In genomic region chr10:96493871-96494525, GRCh38 we compare ENCODE assay signal across 24 cellular contexts. TPM values are rescaled to one million over a fixed set of nuclear protein-coding genes. Genes with fewer than 3 reads are reported as not detected.
DNase-seq lines count a peak whose midpoint lies in the region; ATAC-seq and TF ChIP-seq lines count a peak whose summit lies in the region.
"Had no signal": no experiment of that assay in that cellular context is flagged by ENCODE, and none has a peak within 500 bp of the region (broad histone marks: within the 10 kb centered on the region; RNA-seq: fewer than 3 reads in every experiment).

No MANE protein-coding gene starts in this region.

- ATAC-seq in WTC11 (no peak), natural killer cell (no peak), GM18861 (IDR thresholded peaks at IDR 0.05; ENCODE audit: unreplicated experiment) (no peak)
- ATAC-seq in stimulated activated effector memory CD8-positive, alpha-beta T cell treated with anti-CD3 and anti-CD28 coated beads, Interleukin-12 subunit alpha, Interleukin-12 subunit beta, amount 100 ng/mL, for 72 hours, result peak; percentile 32
- ATAC-seq: A549, GM12878, HCT116 had no signal

- no peak overlapping the region for H2BK12ac ChIP-seq in H9 (ENCODE audit: insufficient read length, low read depth, low read length)

- no peaks in the 10 kb centered on the region for H3K79me1 ChIP-seq in H9 (ENCODE audit: insufficient read depth, low read depth, low read length, poor library complexity, severe bottlenecking)

- H2BK20ac ChIP-seq in H9 (ENCODE audit: low read depth, low read length, poor library complexity, severe bottlenecking), result no peak overlapping the region

- WGBS in H9 (ENCODE audit: extremely low coverage, insufficient read length, low lambda C conversion rate), result no CpG with 5 or more reads among the region's 12 CpGs

- H2BK5ac ChIP-seq in H9 (ENCODE audit: insufficient read length, low read length), result no peak overlapping the region

- H4K5ac ChIP-seq in H9 (ENCODE audit: insufficient read length, low read depth, low read length), result no peak overlapping the region

- H3K4ac ChIP-seq in H9 (ENCODE audit: low read depth, low read length), result no peak overlapping the region

- H2AFZ ChIP-seq in H9 (ENCODE audit: low read length), result no peak overlapping the region

- no peaks in the 10 kb centered on the region for H3K9me3 Mint-ChIP-seq in H9
- no peaks in the 10 kb centered on the region for H3K9me3 Mint-ChIP-seq in WTC11
- no peaks in the 10 kb centered on the region for H3K9me3 Mint-ChIP-seq in stimulated activated effector memory CD8-positive, alpha-beta T cell treated with anti-CD3 and anti-CD28 coated beads, Interleukin-12 subunit alpha, Interleukin-12 subunit beta, amount 100 ng/mL, for 72 hours
- no peaks in the 10 kb centered on the region for H3K9me3 Mint-ChIP-seq in natural killer cell
- H3K9me3 Mint-ChIP-seq: CD4-positive, alpha-beta T cell; CD8-positive, alpha-beta memory T cell had no signal

- H3K36me3 Mint-ChIP-seq in H9 (ENCODE audit: insufficient read depth in 1 of 3, low read depth in 3 of 3) (no peaks in the 10 kb centered on the region; a peak in 1 of 7 replicates), WTC11 (no peaks in the 10 kb centered on the region), natural killer cell (no peaks in the 10 kb centered on the region)
- no peaks in the 10 kb centered on the region for H3K36me3 Mint-ChIP-seq in stimulated activated effector memory CD8-positive, alpha-beta T cell treated with anti-CD3 and anti-CD28 coated beads, Interleukin-12 subunit alpha, Interleukin-12 subunit beta, amount 100 ng/mL, for 72 hours
- H3K36me3 Mint-ChIP-seq: CD14-positive monocyte had no signal

- H3K4me1 Mint-ChIP-seq in H9 (peaks cover 5 to 9% of the 10 kb centered on the region in 2 experiments; a peak in 3 of 4 replicates), WTC11 (peaks cover 38% of the 10 kb centered on the region), natural killer cell (no peaks in the 10 kb centered on the region)
- H3K4me1 Mint-ChIP-seq in stimulated activated effector memory CD8-positive, alpha-beta T cell treated with anti-CD3 and anti-CD28 coated beads, Interleukin-12 subunit alpha, Interleukin-12 subunit beta, amount 100 ng/mL, for 72 hours, result no peaks in the 10 kb centered on the region
- H3K4me1 Mint-ChIP-seq: CD14-positive monocyte; CD8-positive, alpha-beta memory T cell had no signal

- no peak overlapping the region for H3K27ac ChIP-seq in H9 (ENCODE audit: insufficient read length, low read depth, low read length)
- H3K27ac ChIP-seq: A549; BLaER1 treated with 17β-estradiol and CSF1 and Interleukin-3, amounts not matched to agents 10 nM and 100 nM had no signal

- H3K79me2 ChIP-seq in H9 (ENCODE audit: insufficient read depth, low read length), result no peaks in the 10 kb centered on the region

- H4K8ac ChIP-seq in H9 (replicated peaks; ENCODE audit: insufficient read length, low read depth, low read length), result no peak overlapping the region

- no peak overlapping the region for H2AK5ac ChIP-seq in H9 (ENCODE audit: insufficient read length, low read length)

- H3K23ac ChIP-seq in H9 (ENCODE audit: insufficient read length, low read depth, low read length), result no peak overlapping the region

- intact Hi-C loops in natural killer cell (cut with micrococcal nuclease), result no loop called here

- DNase-seq in H9 (peak; percentile 10), WTC11 (ENCODE audit: low spot score) (no peak), islet precursor cell (peak; percentile 26), natural killer cell (no peak), cerebellar nuclear complex (lab: John Stamatoyannopoulos, UW) (no peak)
- DNase-seq in stimulated activated effector memory CD8-positive, alpha-beta T cell treated with anti-CD3 and anti-CD28 coated beads, Interleukin-12 subunit alpha, Interleukin-12 subunit beta, amount 100 ng/mL, for 72 hours (ENCODE audit: low spot score in 2 of 2), result no peak
- DNase-seq: 8988T; ACHN; AML-193; BE2C; CD4-positive, alpha-beta T cell; CD8-positive, alpha-beta memory T cell; DMS 273 treated with DMSO at 0.1 percent for 48 hours; DMS79; EL; GDM1; GOT3; H7 had no signal

- no peak overlapping the region for H2BK120ac ChIP-seq in H9 (ENCODE audit: low read depth, low read length, poor library complexity, severe bottlenecking)

- H2BK15ac ChIP-seq in H9 (ENCODE audit: low read depth, low read length), result no peak overlapping the region

- H3K27me3 Mint-ChIP-seq in H9 (ENCODE audit: low read depth), result peaks cover 7% of the 10 kb centered on the region
- no peaks in the 10 kb centered on the region; the same call in 1 of the 2 replicates for H3K27me3 Mint-ChIP-seq in WTC11 (ENCODE audit: low read depth)
- H3K27me3 Mint-ChIP-seq in natural killer cell (ENCODE audit: low read depth in 2 of 2), result peaks cover 16 to 33% of the 10 kb centered on the region in 2 donors

- H3K4me3 Mint-ChIP-seq in H9 (no peak overlapping the region), WTC11 (no peak overlapping the region), natural killer cell (no peak overlapping the region)
- H3K4me3 Mint-ChIP-seq in stimulated activated effector memory CD8-positive, alpha-beta T cell treated with anti-CD3 and anti-CD28 coated beads, Interleukin-12 subunit alpha, Interleukin-12 subunit beta, amount 100 ng/mL, for 72 hours, result no peak overlapping the region
- H3K4me3 Mint-ChIP-seq: CD14-positive monocyte; CD4-positive, alpha-beta T cell; CD8-positive, alpha-beta memory T cell had no signal

- H4K91ac ChIP-seq in H9 (ENCODE audit: insufficient read length, low read depth, low read length), result no peak overlapping the region

- H3K27ac Mint-ChIP-seq in H9, result no peak overlapping the region
- 0 out of 2 replicates have a peak overlapping the region, but pooled peaks have one; percentile 9 for H3K27ac Mint-ChIP-seq in WTC11
- H3K27ac Mint-ChIP-seq in stimulated activated effector memory CD8-positive, alpha-beta T cell treated with anti-CD3 and anti-CD28 coated beads, Interleukin-12 subunit alpha, Interleukin-12 subunit beta, amount 100 ng/mL, for 72 hours, result no peak overlapping the region
- H3K27ac Mint-ChIP-seq in natural killer cell, result no peak overlapping the region
- H3K27ac Mint-ChIP-seq: CD4-positive, alpha-beta T cell; CD8-positive, alpha-beta memory T cell had no signal

- H4K20me1 ChIP-seq in H9 (ENCODE audit: control insufficient read depth, insufficient read depth, insufficient read length), result no peaks in the 10 kb centered on the region

- CTCF ChIA-PET in WTC11 (lab: Charles Lee), result interaction anchor here (0.6 to 5.5 kb wide), 2 partner anchors 16 to 118 kb away, joined by 3 to 46 read pairs; no protein-coding TSS in a partner anchor

- POLR2A ChIA-PET in WTC11 (lab: Charles Lee), result no interaction called here

- no peak overlapping the region for H3K56ac ChIP-seq in H9 (ENCODE audit: insufficient read length, low read depth, low read length)

- no peaks in the 10 kb centered on the region for H3K27me3 ChIP-seq in H9 (ENCODE audit: insufficient read depth, low read length)
- H3K27me3 ChIP-seq: BE2C; BLaER1 treated with 17β-estradiol and CSF1 and Interleukin-3, amounts not matched to agents 10 nM and 100 nM had no signal

- H3K9me3 ChIP-seq in H9 (ENCODE audit: control insufficient read depth, low read depth, low read length), result no peaks in the 10 kb centered on the region
- H3K9me3 ChIP-seq: A549; BE2C; BLaER1 treated with 17β-estradiol and CSF1 and Interleukin-3, amounts not matched to agents 10 nM and 100 nM had no signal

- H3T11ph ChIP-seq in H9 (ENCODE audit: low read length), result no peak overlapping the region

- no peaks in the 10 kb centered on the region for H3K23me2 ChIP-seq in H9 (ENCODE audit: insufficient read length, low read depth, low read length, poor library complexity, severe bottlenecking)

- H3K4me2 ChIP-seq in H9 (ENCODE audit: insufficient read depth, insufficient read length, low read length), result no peak overlapping the region
- H3K4me2 ChIP-seq: A549; BLaER1 treated with 17β-estradiol and CSF1 and Interleukin-3, amounts not matched to agents 10 nM and 100 nM had no signal

- no peak overlapping the region for H3K9ac ChIP-seq in H9 (ENCODE audit: extremely low read depth, insufficient read length, low read length)
- H3K9ac ChIP-seq: BLaER1 treated with 17β-estradiol and CSF1 and Interleukin-3, amounts not matched to agents 10 nM and 100 nM had no signal

- no peaks in the 10 kb centered on the region for H3K4me1 ChIP-seq in H9 (ENCODE audit: insufficient read depth, low read length)
- H3K4me1 ChIP-seq: A549; BE2C; BLaER1 treated with 17β-estradiol and CSF1 and Interleukin-3, amounts not matched to agents 10 nM and 100 nM had no signal

- H3K14ac ChIP-seq in H9 (ENCODE audit: insufficient read depth, low read length), result no peak overlapping the region

- no peak overlapping the region for H3K18ac ChIP-seq in H9 (ENCODE audit: insufficient read length, low read depth, low read length)

- TF ChIP-seq CTCF in H9 (conservative IDR thresholded peaks at IDR 0.05) (no peak), WTC11 (IDR thresholded peaks at IDR 0.05) (no peak), natural killer cell (IDR thresholded peaks at IDR 0.05) (no peak)

TF ChIP-seq in WTC11, 78 proteins besides CTCF, POLR2A, EP300 and RAD21 (continues in another document):
- TF ChIP-seq RORB (CRISPR knock-in tag; IDR thresholded peaks at IDR 0.05), result no peak
- no peak for TF ChIP-seq CREB1 (CRISPR knock-in tag; IDR thresholded peaks at IDR 0.05)
- TF ChIP-seq SMAD4 (CRISPR knock-in tag; IDR thresholded peaks at IDR 0.05), result no peak
- TF ChIP-seq ELF4 (CRISPR knock-in tag; IDR thresholded peaks at IDR 0.05; ENCODE audit: low read depth), result no peak
- no peak for TF ChIP-seq HMGA2 (CRISPR knock-in tag; IDR thresholded peaks at IDR 0.05)

RNA-seq across cellular contexts. Expression of gene TLL2, which starts 19.7 kb away (rescaled TPM):
- total RNA-seq in H9 (2021) (1.4 and 1.8 TPM in 2 replicates), WTC11 (2021) (9.1 to 9.2 TPM (median 9.1 TPM) in 3 replicates), natural killer cell (not detected)
- total RNA-seq: CD4-positive, alpha-beta T cell had no signal

Comparison
In these comparisons a context has a peak if more than half of its experiments do, and no peak if none do; other contexts are left out.
1. DNase-seq: peak in H9 (single experiment) and islet precursor cell (single experiment); none in WTC11 (single experiment), stimulated activated effector memory CD8-positive, alpha-beta T cell treated with anti-CD3 and anti-CD28 coated beads, Interleukin-12 subunit alpha, Interleukin-12 subunit beta, amount 100 ng/mL, for 72 hours (0 of 2), natural killer cell (single experiment) and cerebellar nuclear complex (0 of 2).